ENCODE assay signal across 26 cellular contexts in genomic region chr21:19440792-19441494, GRCh38.
A peak's percentile ranks its signal among the peaks of the same experiment; 100 is the strongest.
DNase-seq lines count a peak whose midpoint lies in the region; ATAC-seq, FAIRE-seq and TF ChIP-seq lines count a peak whose summit lies in the region.
"Had no signal": no experiment of that assay in that cellular context is flagged by ENCODE, and none has a peak within 500 bp of the region (broad histone marks: within the 10 kb centered on the region; RNA-seq: fewer than 3 reads in every experiment).

No MANE protein-coding gene starts in this region.

- peak; percentile 74 for ATAC-seq in GM12878
- ATAC-seq: activated CD8-positive, alpha-beta memory T cell treated with anti-CD3 and anti-CD28 coated beads, Interleukin-2, amount 10 ng/mL, durations not matched to agents 7 days and 5 days; gastroesophageal sphincter; GM23338 had no signal

- no TSS peak for BruUV-seq in GM12878 (replicated peaks; lab: Mats Ljungman, UMichigan)
- no TSS peak for BruUV-seq in A673 (replicated peaks; lab: Mats Ljungman, UMichigan)

- in situ Hi-C loops in GM12878 (cut with MboI): no loop called here

- H3K27ac ChIP-seq in GM12878 (ENCODE audit: control insufficient read depth, insufficient read depth): no peak overlapping the region
- H3K27ac ChIP-seq in A673 (ENCODE audit: low read depth, low read length, poor library complexity, severe bottlenecking): no peak overlapping the region
- no peak overlapping the region for H3K27ac ChIP-seq in SK-N-SH (ENCODE audit: low read depth in 2 of 2, low read length in 1 of 2)
- H3K27ac ChIP-seq: adrenal gland, gastroesophageal sphincter, left ventricle myocardium inferior, transverse colon had no signal

- no peaks in the 10 kb centered on the region; the same call in 1 of the 2 replicates for H3K9me2 ChIP-seq in SK-N-SH

- H4K20me1 ChIP-seq in GM12878 (ENCODE audit: control insufficient read depth, insufficient read depth) (no peaks in the 10 kb centered on the region), SK-N-SH (ENCODE audit: insufficient read depth) (no peaks in the 10 kb centered on the region)

- H3K9ac ChIP-seq in GM12878 (ENCODE audit: control insufficient read depth, insufficient read depth, low read length) (no peak overlapping the region), SK-N-SH (no peak overlapping the region)

- peak in 2 of 3 experiments; percentile 3 to 52 for DNase-seq in NCI-H1417 (lab: John Stamatoyannopoulos, UW)
- no peak for DNase-seq in NCI-H1417 treated with DMSO at 0.1 percent for 48 hours (lab: John Stamatoyannopoulos, UW)
- peak; percentile 17 for DNase-seq in NCI-H748 treated with DMSO at 0.1 percent for 48 hours (lab: John Stamatoyannopoulos, UW)
- no peak for DNase-seq in GM12878 (ENCODE audit: low read depth, low spot score)
- peak; percentile 6 for DNase-seq in retina
- DNase-seq in AG20443 (ENCODE audit: low spot score): no peak
- DNase-seq in A673 (ENCODE audit: low spot score): no peak
- no peak for DNase-seq in SK-N-SH
- DNase-seq: 8988T; activated CD4-positive, alpha-beta T cell treated with anti-CD3 and anti-CD28 coated beads, Interleukin-2, amount 50 U/mL, for 1 hour; activated CD8-positive, alpha-beta memory T cell treated with anti-CD3 and anti-CD28 coated beads, Interleukin-2, amount 10 ng/mL, durations not matched to agents 7 days and 5 days; activated T-cell treated with anti-CD3 and anti-CD28 coated beads, Interleukin-2, amount 50 U/mL, for 48 hours; adrenal gland; cerebellar nuclear complex; COR-L47; Karpas-422; left ventricle myocardium inferior; NCI-H1694 treated with DMSO at 0.1 percent for 48 hours; NCI-H526; RPMI8226; stimulated activated CD4-positive, alpha-beta T cell treated with anti-CD3 and anti-CD28 coated beads, Interleukin-1b, Interleukin-23, amount 100 ng/mL, for 48 hours; transverse colon had no signal

- H3F3A ChIP-seq in SK-N-SH (replicated peaks; ENCODE audit: insufficient read depth): no peaks in the 10 kb centered on the region

- CTCF ChIA-PET in GM12878 (lab: Yijun Ruan, JAX) (interaction anchor here (1.4 kb wide), 1 partner anchor 10 kb away, joined by 3 read pairs; no protein-coding TSS in a partner anchor), A673 (lab: Charles Lee) (no interaction called here), SK-N-SH (lab: Yijun Ruan, JAX) (no interaction called here)

- TF ChIP-seq EP300 in GM12878 (IDR thresholded peaks at IDR 0.05; ENCODE audit: borderline replicate concordance in 1 of 2, control insufficient read depth in 1 of 2, low read depth in 2 of 2, low read length in 2 of 2) (no peak), SK-N-SH (IDR thresholded peaks at IDR 0.05; ENCODE audit: borderline replicate concordance in 1 of 2, low read depth in 1 of 2, low read length in 1 of 2) (no peak)

- TF ChIP-seq CTCF in GM12878 (IDR thresholded peaks at IDR 0.05 in 2 of 3, conservative IDR thresholded peaks at IDR 0.05 in 1 of 3; ENCODE audit: control insufficient read depth in 2 of 3, extremely low read depth in 1 of 3, insufficient read depth in 1 of 3, low read depth in 3 of 3, low read length in 3 of 3): no peak
- no peak for TF ChIP-seq CTCF in A673 (conservative IDR thresholded peaks at IDR 0.05; ENCODE audit: low read depth, low read length)
- no peak for TF ChIP-seq CTCF in SK-N-SH (IDR thresholded peaks at IDR 0.05)

- WGBS in GM12878 (ENCODE audit: insufficient coverage, insufficient replicate concordance, low lambda C conversion rate, missing lambda C conversion rate): 23% methylated on average over 7 of the region's 7 CpGs
- 8% methylated on average over 7 of the region's 7 CpGs for WGBS in SK-N-SH (ENCODE audit: low lambda C conversion rate)

- no peaks in the 10 kb centered on the region for H3K36me3 ChIP-seq in GM12878 (ENCODE audit: control insufficient read depth in 2 of 2, insufficient read depth in 2 of 2, low read length in 1 of 2)
- no peaks in the 10 kb centered on the region for H3K36me3 ChIP-seq in A673 (ENCODE audit: insufficient read depth, low read length, poor library complexity, severe bottlenecking)
- no peaks in the 10 kb centered on the region for H3K36me3 ChIP-seq in SK-N-SH (replicated peaks in 1 of 2; ENCODE audit: control insufficient read depth in 1 of 2, insufficient read depth in 2 of 2, low read length in 1 of 2)
- H3K36me3 ChIP-seq: adrenal gland, gastroesophageal sphincter, left ventricle myocardium inferior, transverse colon had no signal

- H2AFZ ChIP-seq in GM12878 (ENCODE audit: control insufficient read depth, low read depth, low read length): no peak overlapping the region
- H2AFZ ChIP-seq in SK-N-SH (ENCODE audit: low read depth): no peak overlapping the region
- H2AFZ ChIP-seq: GM23338 had no signal

- POLR2A ChIA-PET in GM12878 (lab: Charles Lee) (interaction anchor here (1.0 kb wide), 1 partner anchor 68 kb away, joined by 3 read pairs; no protein-coding TSS in a partner anchor), A673 (lab: Charles Lee; ENCODE audit: low non-redundant PET) (no interaction called here), SK-N-SH (lab: Yijun Ruan, JAX) (no interaction called here)

- H3K9me3 ChIP-seq in GM12878 (replicated peaks; ENCODE audit: control insufficient read depth, insufficient read depth, low read length): no peaks in the 10 kb centered on the region
- peaks cover 24% of the 10 kb centered on the region for H3K9me3 ChIP-seq in A673 (ENCODE audit: low read depth, low read length, poor library complexity, severe bottlenecking)
- no peaks in the 10 kb centered on the region for H3K9me3 ChIP-seq in SK-N-SH
- H3K9me3 ChIP-seq: adrenal gland, gastroesophageal sphincter, left ventricle myocardium inferior, transverse colon had no signal

- TF ChIP-seq POLR2A in GM12878 (IDR thresholded peaks at IDR 0.05; ENCODE audit: low read depth, low read length): no peak

- RAD21 ChIA-PET in GM12878 (lab: Charles Lee; ENCODE audit: unreplicated experiment): interaction anchor here (1.0 to 2.0 kb wide), 5 partner anchors 10 to 75 kb away, joined by 3 to 7 read pairs (median 4); no protein-coding TSS in a partner anchor

- H3K4me2 ChIP-seq in GM12878 (ENCODE audit: control insufficient read depth, insufficient read depth) (no peak overlapping the region), SK-N-SH (no peak overlapping the region)
- H3K4me2 ChIP-seq: GM23338, smooth muscle cell had no signal

- no peak for FAIRE-seq in GM12878 (lab: Jason Lieb, UNC)
- FAIRE-seq: endometrium had no signal

- H3K27me3 ChIP-seq in GM12878 (replicated peaks in 1 of 2; ENCODE audit: control insufficient read depth in 2 of 2, insufficient read depth in 2 of 2, low read length in 1 of 2): no peaks in the 10 kb centered on the region
- H3K27me3 ChIP-seq in A673 (replicated peaks; ENCODE audit: insufficient read depth, low read depth, low read length, poor library complexity): no peaks in the 10 kb centered on the region
- H3K27me3 ChIP-seq in SK-N-SH (ENCODE audit: insufficient read depth): no peaks in the 10 kb centered on the region
- H3K27me3 ChIP-seq: adrenal gland, gastroesophageal sphincter, transverse colon had no signal

- no peak for TF ChIP-seq RAD21 in GM12878 (IDR thresholded peaks at IDR 0.05; ENCODE audit: insufficient read depth, low read depth, low read length)
- TF ChIP-seq RAD21 in SK-N-SH (IDR thresholded peaks at IDR 0.05; ENCODE audit: low read length): no peak

- SMC1A ChIA-PET in GM12878 (lab: Charles Lee; ENCODE audit: uncharacterized antibody, unreplicated experiment): interaction anchor here (0.8 to 1.5 kb wide), 3 partner anchors 38 to 52 kb away, joined by 3 to 5 read pairs (median 4); no protein-coding TSS in a partner anchor

- H3K79me2 ChIP-seq in GM12878 (ENCODE audit: control insufficient read depth, insufficient read depth, low read length) (no peaks in the 10 kb centered on the region), SK-N-SH (ENCODE audit: insufficient read depth) (no peaks in the 10 kb centered on the region)

- H3K4me3 ChIP-seq in GM12878: no peak overlapping the region
- H3K4me3 ChIP-seq in A673 (ENCODE audit: low read depth, low read length, poor library complexity, severe bottlenecking): no peak overlapping the region
- H3K4me3 ChIP-seq in SK-N-SH (ENCODE audit: low read depth in 2 of 2, low read length in 1 of 2): no peak overlapping the region
- H3K4me3 ChIP-seq: adrenal gland, gastroesophageal sphincter, GM23338, left ventricle myocardium inferior, smooth muscle cell, transverse colon had no signal

- H3K4me1 ChIP-seq in GM12878 (ENCODE audit: control insufficient read depth, insufficient read depth, low read length): no peaks in the 10 kb centered on the region
- no peaks in the 10 kb centered on the region for H3K4me1 ChIP-seq in A673 (ENCODE audit: insufficient read depth, low read length, poor library complexity, severe bottlenecking)
- H3K4me1 ChIP-seq in SK-N-SH (ENCODE audit: control insufficient read depth in 1 of 2, insufficient read depth in 2 of 2, low read depth in 1 of 2, low read length in 1 of 2): no peaks in the 10 kb centered on the region
- H3K4me1 ChIP-seq: gastroesophageal sphincter, left ventricle myocardium inferior, transverse colon had no signal

- intact Hi-C loops in GM12878 (cut with micrococcal nuclease; ENCODE audit: unreplicated experiment): no loop called here
- intact Hi-C loops in A673 (cut with micrococcal nuclease; ENCODE audit: unreplicated experiment): no loop called here

TF ChIP-seq in GM12878, 131 proteins besides CTCF, POLR2A, EP300 and RAD21:
- TF ChIP-seq JUNB (IDR thresholded peaks at IDR 0.05) (0 out of 2 replicates have a peak, but pooled peaks have one; percentile 6), PAX8 (IDR thresholded peaks at IDR 0.05) (peak; percentile 92), FOXM1 (IDR thresholded peaks at IDR 0.05; ENCODE audit: low read depth, low read length) (no peak), POLR2AphosphoS2 (IDR thresholded peaks at IDR 0.05; ENCODE audit: low read depth, low read length) (no peak), PAX5 (IDR thresholded peaks at IDR 0.05; ENCODE audit: borderline replicate concordance, low read depth, low read length) (peak; percentile 55; the same call in 1 of the 2 replicates), MTA2 (IDR thresholded peaks at IDR 0.05; ENCODE audit: low read depth) (peak; percentile 23; the same call in 1 of the 2 replicates)

TF ChIP-seq in SK-N-SH, 30 proteins besides CTCF, POLR2A, EP300 and RAD21 (continues in another document):
- TF ChIP-seq RCOR1 (IDR thresholded peaks at IDR 0.05; ENCODE audit: low read length): no peak
- TF ChIP-seq FOXJ3 (CRISPR knock-in tag; IDR thresholded peaks at IDR 0.05): no peak
- TF ChIP-seq MAX (IDR thresholded peaks at IDR 0.05; ENCODE audit: low read depth): no peak
- TF ChIP-seq GABPA (IDR thresholded peaks at IDR 0.05; ENCODE audit: low read depth): no peak
- TF ChIP-seq MXI1 (IDR thresholded peaks at IDR 0.05; ENCODE audit: low read depth, low read length): no peak

Comparison
In these comparisons a context has a peak if more than half of its experiments do, and no peak if none do; other contexts are left out.
1. DNase-seq: peak in NCI-H1417 (2 of 3), NCI-H748 treated with DMSO at 0.1 percent for 48 hours (single experiment) and retina (single experiment); none in NCI-H1417 treated with DMSO at 0.1 percent for 48 hours (single experiment), GM12878 (single experiment), AG20443 (single experiment), A673 (single experiment) and SK-N-SH (single experiment).